Comparison of ENCODE assay signal across 2 cellular contexts in the genomic region with DNA sequence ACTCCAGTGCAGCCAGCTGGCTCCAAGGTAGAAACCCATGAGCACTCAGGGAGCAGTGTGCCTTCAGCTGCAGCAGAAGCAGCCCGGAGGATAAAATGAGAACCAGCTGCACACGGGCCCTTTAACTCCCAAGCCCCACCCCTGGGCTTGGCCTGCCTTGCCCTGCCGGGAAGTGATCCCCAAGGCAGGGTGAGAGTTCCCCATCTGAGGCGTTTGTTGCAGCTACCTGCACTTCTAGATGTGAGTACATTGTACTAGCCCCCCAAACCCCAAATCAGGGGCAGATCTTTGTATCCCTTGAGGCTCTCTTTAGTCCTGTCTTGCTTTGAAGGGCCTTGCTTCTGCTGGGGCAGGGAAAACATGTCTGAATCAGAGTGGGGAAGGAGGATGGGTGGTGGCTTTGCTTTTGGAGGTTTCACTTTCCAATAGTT.
TF ChIP-seq lines count a peak whose summit lies in the region.

Gene MVP, plus strand, starts transcription at position 192 of the 431 bp plus-strand sequence. CDS start 10,088 bp downstream, outside the sequence.

TF ChIP-seq in SK-N-SH treated with all-trans-retinoic acid at 6 μM for 48 hours, 23 proteins besides CTCF, POLR2A, EP300 and RAD21 (continued from another document):
- TF ChIP-seq, protein P1, sequence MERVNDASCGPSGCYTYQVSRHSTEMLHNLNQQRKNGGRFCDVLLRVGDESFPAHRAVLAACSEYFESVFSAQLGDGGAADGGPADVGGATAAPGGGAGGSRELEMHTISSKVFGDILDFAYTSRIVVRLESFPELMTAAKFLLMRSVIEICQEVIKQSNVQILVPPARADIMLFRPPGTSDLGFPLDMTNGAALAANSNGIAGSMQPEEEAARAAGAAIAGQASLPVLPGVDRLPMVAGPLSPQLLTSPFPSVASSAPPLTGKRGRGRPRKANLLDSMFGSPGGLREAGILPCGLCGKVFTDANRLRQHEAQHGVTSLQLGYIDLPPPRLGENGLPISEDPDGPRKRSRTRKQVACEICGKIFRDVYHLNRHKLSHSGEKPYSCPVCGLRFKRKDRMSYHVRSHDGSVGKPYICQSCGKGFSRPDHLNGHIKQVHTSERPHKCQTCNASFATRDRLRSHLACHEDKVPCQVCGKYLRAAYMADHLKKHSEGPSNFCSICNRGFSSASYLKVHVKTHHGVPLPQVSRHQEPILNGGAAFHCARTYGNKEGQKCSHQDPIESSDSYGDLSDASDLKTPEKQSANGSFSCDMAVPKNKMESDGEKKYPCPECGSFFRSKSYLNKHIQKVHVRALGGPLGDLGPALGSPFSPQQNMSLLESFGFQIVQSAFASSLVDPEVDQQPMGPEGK (CRISPR knock-in tag; IDR thresholded peaks at IDR 0.05; ENCODE audit: borderline replicate concordance), result no peak
- no peak for TF ChIP-seq RARB (CRISPR knock-in tag; IDR thresholded peaks at IDR 0.05)
- no peak for TF ChIP-seq ZNF565 (CRISPR knock-in tag; conservative IDR thresholded peaks at IDR 0.05; ENCODE audit: low read depth)
- TF ChIP-seq ZC3H10 (CRISPR knock-in tag; IDR thresholded peaks at IDR 0.05), result no peak
- no peak for TF ChIP-seq TCF4 (CRISPR knock-in tag; IDR thresholded peaks at IDR 0.05; ENCODE audit: borderline replicate concordance)
- TF ChIP-seq ARNTL (CRISPR knock-in tag; IDR thresholded peaks at IDR 0.05; ENCODE audit: borderline replicate concordance, low read depth), result no peak
- TF ChIP-seq, protein P2, sequence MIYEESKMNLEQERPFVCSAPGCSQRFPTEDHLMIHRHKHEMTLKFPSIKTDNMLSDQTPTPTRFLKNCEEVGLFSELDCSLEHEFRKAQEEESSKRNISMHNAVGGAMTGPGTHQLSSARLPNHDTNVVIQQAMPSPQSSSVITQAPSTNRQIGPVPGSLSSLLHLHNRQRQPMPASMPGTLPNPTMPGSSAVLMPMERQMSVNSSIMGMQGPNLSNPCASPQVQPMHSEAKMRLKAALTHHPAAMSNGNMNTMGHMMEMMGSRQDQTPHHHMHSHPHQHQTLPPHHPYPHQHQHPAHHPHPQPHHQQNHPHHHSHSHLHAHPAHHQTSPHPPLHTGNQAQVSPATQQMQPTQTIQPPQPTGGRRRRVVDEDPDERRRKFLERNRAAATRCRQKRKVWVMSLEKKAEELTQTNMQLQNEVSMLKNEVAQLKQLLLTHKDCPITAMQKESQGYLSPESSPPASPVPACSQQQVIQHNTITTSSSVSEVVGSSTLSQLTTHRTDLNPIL (CRISPR knock-in tag; IDR thresholded peaks at IDR 0.05; ENCODE audit: low read depth), result no peak
- TF ChIP-seq CSRNP3 (CRISPR knock-in tag; IDR thresholded peaks at IDR 0.05), result no peak
- no peak for TF ChIP-seq ZNF70 (CRISPR knock-in tag; IDR thresholded peaks at IDR 0.05)
- TF ChIP-seq PPARA (CRISPR knock-in tag; IDR thresholded peaks at IDR 0.05; ENCODE audit: borderline replicate concordance), result no peak
- TF ChIP-seq CSDC2 (CRISPR knock-in tag; IDR thresholded peaks at IDR 0.05), result no peak
- TF ChIP-seq ESRRG (CRISPR knock-in tag; IDR thresholded peaks at IDR 0.05), result no peak
- TF ChIP-seq ISL1 (CRISPR knock-in tag; IDR thresholded peaks at IDR 0.05), result no peak
- no peak for TF ChIP-seq GLIS3 (CRISPR knock-in tag; IDR thresholded peaks at IDR 0.05)
- no peak for TF ChIP-seq SNAI2 (CRISPR knock-in tag; IDR thresholded peaks at IDR 0.05)
- no peak for TF ChIP-seq TSHZ2 (CRISPR knock-in tag; IDR thresholded peaks at IDR 0.05)
- TF ChIP-seq, protein P3, sequence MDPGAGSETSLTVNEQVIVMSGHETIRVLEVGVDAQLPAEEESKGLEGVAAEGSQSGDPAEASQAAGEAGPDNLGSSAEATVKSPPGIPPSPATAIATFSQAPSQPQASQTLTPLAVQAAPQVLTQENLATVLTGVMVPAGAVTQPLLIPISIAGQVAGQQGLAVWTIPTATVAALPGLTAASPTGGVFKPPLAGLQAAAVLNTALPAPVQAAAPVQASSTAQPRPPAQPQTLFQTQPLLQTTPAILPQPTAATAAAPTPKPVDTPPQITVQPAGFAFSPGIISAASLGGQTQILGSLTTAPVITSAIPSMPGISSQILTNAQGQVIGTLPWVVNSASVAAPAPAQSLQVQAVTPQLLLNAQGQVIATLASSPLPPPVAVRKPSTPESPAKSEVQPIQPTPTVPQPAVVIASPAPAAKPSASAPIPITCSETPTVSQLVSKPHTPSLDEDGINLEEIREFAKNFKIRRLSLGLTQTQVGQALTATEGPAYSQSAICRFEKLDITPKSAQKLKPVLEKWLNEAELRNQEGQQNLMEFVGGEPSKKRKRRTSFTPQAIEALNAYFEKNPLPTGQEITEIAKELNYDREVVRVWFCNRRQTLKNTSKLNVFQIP (CRISPR knock-in tag; IDR thresholded peaks at IDR 0.05; ENCODE audit: borderline replicate concordance, low read depth), result no peak
- TF ChIP-seq OSR1 (CRISPR knock-in tag; IDR thresholded peaks at IDR 0.05), result no peak
- TF ChIP-seq ZNF8 (CRISPR knock-in tag; IDR thresholded peaks at IDR 0.05), result no peak

TF ChIP-seq in K562, 482 proteins besides CTCF, POLR2A, EP300 and RAD21 (continued from another document):
- TF ChIP-seq CREB3L1 (IDR thresholded peaks at IDR 0.05; ENCODE audit: borderline replicate concordance, low read depth) (no peak), MAZ (CRISPR knock-in tag; conservative IDR thresholded peaks at IDR 0.05 in 1 of 2, IDR thresholded peaks at IDR 0.05 in 1 of 2) (0 out of 4 replicates have a peak, but pooled peaks of 1 of the 2 experiments have one; percentile 12), PTBP1 (IDR thresholded peaks at IDR 0.05; ENCODE audit: low read depth, low read length) (no peak), SIN3A (IDR thresholded peaks at IDR 0.05; ENCODE audit: borderline replicate concordance in 2 of 2, control insufficient read depth in 1 of 2, low read depth in 2 of 2, low read length in 2 of 2) (peak; percentile 66 to 91; a peak in 2 of 4 replicates), TCF7 (IDR thresholded peaks at IDR 0.05; ENCODE audit: borderline replicate concordance) (no peak), NRF1 (conservative IDR thresholded peaks at IDR 0.05 in 1 of 2, IDR thresholded peaks at IDR 0.05 in 1 of 2) (0 out of 4 replicates have a peak, but pooled peaks of 1 of the 2 experiments have one; percentile 17), NFXL1 (CRISPR knock-in tag; IDR thresholded peaks at IDR 0.05) (no peak), MNT (conservative IDR thresholded peaks at IDR 0.05) (0 out of 4 replicates have a peak, but pooled peaks of 1 of the 2 experiments have one; percentile 23), ZNF717 (CRISPR knock-in tag; IDR thresholded peaks at IDR 0.05) (no peak), NR2C2 (CRISPR knock-in tag; IDR thresholded peaks at IDR 0.05) (no peak), NR2C2 (tag; IDR thresholded peaks at IDR 0.05) (peak; percentile 71), EZH2 (IDR thresholded peaks at IDR 0.05; ENCODE audit: borderline replicate concordance, low read depth, low read length) (no peak), SAP30 (IDR thresholded peaks at IDR 0.05; ENCODE audit: borderline replicate concordance, insufficient read depth, low read depth, low read length, poor library complexity, severe bottlenecking) (peak; percentile 56), IRF9 (tag; IDR thresholded peaks at IDR 0.05) (no peak), HDAC1 (IDR thresholded peaks at IDR 0.05) (0 out of 4 replicates have a peak, but pooled peaks of 1 of the 2 experiments have one; percentile 12), SOX6 (IDR thresholded peaks at IDR 0.05) (no peak), ZNF766 (CRISPR knock-in tag; conservative IDR thresholded peaks at IDR 0.05) (no peak)
- TF ChIP-seq, protein P4, sequence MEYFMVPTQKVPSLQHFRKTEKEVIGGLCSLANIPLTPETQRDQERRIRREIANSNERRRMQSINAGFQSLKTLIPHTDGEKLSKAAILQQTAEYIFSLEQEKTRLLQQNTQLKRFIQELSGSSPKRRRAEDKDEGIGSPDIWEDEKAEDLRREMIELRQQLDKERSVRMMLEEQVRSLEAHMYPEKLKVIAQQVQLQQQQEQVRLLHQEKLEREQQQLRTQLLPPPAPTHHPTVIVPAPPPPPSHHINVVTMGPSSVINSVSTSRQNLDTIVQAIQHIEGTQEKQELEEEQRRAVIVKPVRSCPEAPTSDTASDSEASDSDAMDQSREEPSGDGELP (CRISPR knock-in tag; IDR thresholded peaks at IDR 0.05; ENCODE audit: borderline replicate concordance), result peak; percentile 86
